36 cellular contexts compared by ENCODE assay signal in the genomic region with DNA sequence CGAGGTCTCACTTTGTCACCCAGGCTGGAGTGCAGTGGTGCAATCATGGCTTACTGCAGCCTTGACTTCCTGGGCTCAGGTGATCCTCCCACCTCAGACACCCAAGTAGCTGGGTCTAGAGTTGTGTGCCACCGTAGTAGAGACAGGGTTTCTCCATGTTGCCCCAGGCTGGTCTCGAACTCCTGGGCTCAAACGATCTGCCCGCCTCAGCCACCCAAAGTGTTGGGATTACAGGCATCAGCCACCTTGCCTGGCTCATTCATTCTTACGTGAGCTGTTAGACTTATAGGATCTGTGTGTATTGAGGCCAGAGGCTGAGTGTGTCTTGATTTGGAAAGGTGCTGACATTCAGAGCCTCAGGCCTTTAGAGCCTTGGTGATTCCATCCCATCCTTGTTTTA.
"Had no signal": no experiment of that assay in that cellular context is flagged by ENCODE, and none has a peak within 500 bp of the region (broad histone marks: within the 10 kb centered on the region; RNA-seq: fewer than 3 reads in every experiment).

No MANE protein-coding gene starts in this region.

- H3K27ac ChIP-seq: ascending aorta, cardiac muscle cell, VCaP had no signal

- FAIRE-seq: TTC549 had no signal

- H3K36me3 Mint-ChIP-seq: activated CD4-positive, alpha-beta memory T cell treated with anti-CD3 and anti-CD28 coated beads for 36 hours; activated naive CD4-positive, alpha-beta T cell treated with anti-CD3 and anti-CD28 coated beads, Interleukin-2, amount 50 U/mL, for 72 hours; activated naive CD8-positive, alpha-beta T cell treated with anti-CD3 and anti-CD28 coated beads for 36 hours had no signal

- H3K9me3 ChIP-seq: ascending aorta had no signal

- H3K27ac Mint-ChIP-seq: activated B cell treated with CpG ODN at 0.5 μM for 24 hours; activated CD4-positive, alpha-beta memory T cell treated with anti-CD3 and anti-CD28 coated beads for 36 hours; activated CD4-positive, alpha-beta T cell treated with anti-CD3 and anti-CD28 coated beads, Interleukin-2, amount 10 ng/mL, durations not matched to agents 24 days and 14 days; activated CD8-positive, alpha-beta T cell treated with anti-CD3 and anti-CD28 coated beads for 36 hours; activated naive CD4-positive, alpha-beta T cell treated with anti-CD3 and anti-CD28 coated beads for 36 hours; activated naive CD8-positive, alpha-beta T cell treated with anti-CD3 and anti-CD28 coated beads for 36 hours; activated T-cell treated with anti-CD3 and anti-CD28 coated beads, Interleukin-2, amount 50 U/mL, for 72 hours; activated T-helper 1 cell treated with anti-CD3 and anti-CD28 coated beads, Interleukin-12 subunit alpha, Interleukin-12 subunit beta, Interleukin-2, Interleukin-4 antibody, amounts not matched to agents 30 ng/mL and 10 ng/mL and 1 ng/mL, durations not matched to agents 14 hours and 24 hours and 36 hours; activated T-helper 17 cell treated with anti-CD3 and anti-CD28 coated beads, Interleukin-2, amount 50 U/mL, for 72 hours; brain; T-helper 1 cell treated with Interleukin-12 subunit alpha and Interleukin-12 subunit beta and Interleukin-4 antibody, amounts not matched to agents 30 μg/mL and 1 μg/mL, for 36 hours; T-helper 2 cell treated with Interferon-gamma antibody and Interleukin-4, amounts not matched to agents 5 μg/mL and 100 μg/mL, for 36 hours had no signal

- H3K4me1 Mint-ChIP-seq: activated T-helper 17 cell treated with anti-CD3 and anti-CD28 coated beads, Interleukin-2, amount 50 U/mL, for 72 hours had no signal

- H3K36me3 ChIP-seq: ascending aorta, cardiac muscle cell had no signal

- H3K27me3 Mint-ChIP-seq: activated B cell treated with CpG ODN at 0.5 μM for 24 hours; activated CD4-positive, alpha-beta memory T cell treated with anti-CD3 and anti-CD28 coated beads for 36 hours; activated CD8-positive, alpha-beta T cell treated with anti-CD3 and anti-CD28 coated beads for 36 hours; activated naive CD8-positive, alpha-beta T cell treated with anti-CD3 and anti-CD28 coated beads for 36 hours; activated T-helper 17 cell treated with anti-CD3 and anti-CD28 coated beads, Interleukin-2, amount 50 U/mL, for 72 hours; brain had no signal

- H3K4me3 Mint-ChIP-seq: activated B cell treated with CpG ODN at 0.5 μM for 24 hours; activated CD4-positive, alpha-beta memory T cell treated with anti-CD3 and anti-CD28 coated beads for 36 hours; activated CD4-positive, alpha-beta T cell treated with anti-CD3 and anti-CD28 coated beads, Interleukin-2, amount 10 ng/mL, durations not matched to agents 24 days and 14 days; activated CD8-positive, alpha-beta T cell treated with anti-CD3 and anti-CD28 coated beads for 36 hours; activated naive CD4-positive, alpha-beta T cell treated with anti-CD3 and anti-CD28 coated beads for 36 hours; activated naive CD8-positive, alpha-beta T cell treated with anti-CD3 and anti-CD28 coated beads for 36 hours; activated T-cell treated with anti-CD3 and anti-CD28 coated beads, Interleukin-2, amount 50 U/mL, for 4 hours; activated T-cell treated with anti-CD3 and anti-CD28 coated beads, Interleukin-2, amount 50 U/mL, for 72 hours; activated T-helper 1 cell treated with anti-CD3 and anti-CD28 coated beads, Interleukin-12 subunit alpha, Interleukin-12 subunit beta, Interleukin-2, Interleukin-4 antibody, amounts not matched to agents 30 ng/mL and 10 ng/mL and 1 ng/mL, durations not matched to agents 14 hours and 24 hours and 36 hours; activated T-helper 17 cell treated with anti-CD3 and anti-CD28 coated beads, Interleukin-2, amount 50 U/mL, for 72 hours; brain; T-helper 1 cell treated with Interleukin-12 subunit alpha and Interleukin-12 subunit beta and Interleukin-4 antibody, amounts not matched to agents 30 μg/mL and 1 μg/mL, for 36 hours; T-helper 2 cell treated with Interferon-gamma antibody and Interleukin-4, amounts not matched to agents 5 μg/mL and 100 μg/mL, for 36 hours had no signal

- DNase-seq: activated B cell treated with CpG ODN at 0.5 μM for 24 hours; activated CD4-positive, alpha-beta memory T cell treated with anti-CD3 and anti-CD28 coated beads for 36 hours; activated CD4-positive, alpha-beta T cell treated with anti-CD3 and anti-CD28 coated beads for 4 hours; activated CD4-positive, alpha-beta T cell treated with anti-CD3 and anti-CD28 coated beads, Interleukin-2, amount 10 ng/mL, durations not matched to agents 24 days and 14 days; activated CD4-positive, alpha-beta T cell treated with anti-CD3 and anti-CD28 coated beads, Interleukin-2, amount 50 U/mL, for 1 hour; activated CD4-positive, alpha-beta T cell treated with anti-CD3 and anti-CD28 coated beads, Interleukin-2, amount 50 U/mL, for 4 hours; activated CD4-positive, CD25-positive, alpha-beta regulatory T cell treated with anti-CD3 and anti-CD28 coated beads, Interleukin-2, amount 50 U/mL, for 72 hours; activated CD8-positive, alpha-beta memory T cell treated with anti-CD3 and anti-CD28 coated beads, Interleukin-2, amount 50 U/mL, for 4 hours; activated CD8-positive, alpha-beta T cell treated with anti-CD3 and anti-CD28 coated beads for 36 hours; activated effector memory CD4-positive, alpha-beta T cell treated with anti-CD3 and anti-CD28 coated beads, Interleukin-2, amount 50 U/mL, for 16 hours; activated gamma-delta T cell treated with Interleukin-2 at 50 U/mL for 16 hours; activated naive CD4-positive, alpha-beta T cell; activated naive CD4-positive, alpha-beta T cell treated with anti-CD3 and anti-CD28 coated beads for 36 hours; activated naive CD4-positive, alpha-beta T cell treated with anti-CD3 and anti-CD28 coated beads, Interleukin-2, amount 50 U/mL, for 16 hours; activated naive CD8-positive, alpha-beta T cell treated with anti-CD3 and anti-CD28 coated beads for 36 hours; activated T-cell treated with anti-CD3 and anti-CD28 coated beads for 4 hours; activated T-cell treated with anti-CD3 and anti-CD28 coated beads, Interleukin-2, amount 50 U/mL, for 1 hour; activated T-cell treated with anti-CD3 and anti-CD28 coated beads, Interleukin-2, amount 50 U/mL, for 4 hours; activated T-cell treated with anti-CD3 and anti-CD28 coated beads, Interleukin-2, amount 50 U/mL, for 72 hours; amygdala; anterior cingulate cortex; central memory CD4-positive, alpha-beta T cell; SW 1271; T-helper 1 cell; T-helper 2 cell; T-helper 9 cell had no signal

- H3K27me3 ChIP-seq: ascending aorta, cardiac muscle cell had no signal

- H3K4me3 ChIP-seq: ascending aorta, cardiac muscle cell had no signal

- H3K4me1 ChIP-seq: ascending aorta had no signal

- H3K9me3 Mint-ChIP-seq: activated B cell treated with CpG ODN at 0.5 μM for 24 hours; activated CD4-positive, alpha-beta memory T cell treated with anti-CD3 and anti-CD28 coated beads for 36 hours; activated CD4-positive, alpha-beta T cell treated with anti-CD3 and anti-CD28 coated beads, Interleukin-2, amount 10 ng/mL, durations not matched to agents 24 days and 14 days; activated CD8-positive, alpha-beta T cell treated with anti-CD3 and anti-CD28 coated beads for 36 hours; activated naive CD4-positive, alpha-beta T cell treated with anti-CD3 and anti-CD28 coated beads for 36 hours; activated naive CD4-positive, alpha-beta T cell treated with anti-CD3 and anti-CD28 coated beads, Interleukin-2, amount 50 U/mL, for 72 hours; activated naive CD8-positive, alpha-beta T cell treated with anti-CD3 and anti-CD28 coated beads for 36 hours; activated T-cell treated with anti-CD3 and anti-CD28 coated beads, Interleukin-2, amount 50 U/mL, for 4 hours; activated T-cell treated with anti-CD3 and anti-CD28 coated beads, Interleukin-2, amount 50 U/mL, for 72 hours; activated T-helper 1 cell treated with anti-CD3 and anti-CD28 coated beads, Interleukin-12 subunit alpha, Interleukin-12 subunit beta, Interleukin-2, Interleukin-4 antibody, amounts not matched to agents 30 ng/mL and 10 ng/mL and 1 ng/mL, durations not matched to agents 14 hours and 24 hours and 36 hours; activated T-helper 17 cell treated with anti-CD3 and anti-CD28 coated beads, Interleukin-2, amount 50 U/mL, for 72 hours; brain; T-helper 1 cell treated with Interleukin-12 subunit alpha and Interleukin-12 subunit beta and Interleukin-4 antibody, amounts not matched to agents 30 μg/mL and 1 μg/mL, for 36 hours; T-helper 2 cell treated with Interferon-gamma antibody and Interleukin-4, amounts not matched to agents 5 μg/mL and 100 μg/mL, for 36 hours had no signal
